ENCODE assay signal across 16 cellular contexts in genomic region chr14:53310412-53310811, GRCh38.
DNase-seq lines count a peak whose midpoint lies in the region; ATAC-seq and TF ChIP-seq lines count a peak whose summit lies in the region.
"Had no signal": no experiment of that assay in that cellular context is flagged by ENCODE, and none has a peak within 500 bp of the region (broad histone marks: within the 10 kb centered on the region; RNA-seq: fewer than 3 reads in every experiment).

No MANE protein-coding gene starts in this region.

- TF ChIP-seq CTCF in GM12864 (IDR thresholded peaks at IDR 0.05; ENCODE audit: low read depth, low read length, missing control alignments) (no peak), esophagus squamous epithelium (IDR thresholded peaks at IDR 0.05) (no peak)

- POLR2A ChIA-PET in CD4-positive, alpha-beta memory T cell (lab: Charles Lee; ENCODE audit: partially characterized antibody), result no interaction called here
- POLR2A ChIA-PET in activated CD4-positive, alpha-beta memory T cell treated with anti-CD3 and anti-CD28 coated beads, Interleukin-2, amount 10 ng/mL, durations not matched to agents 7 days and 5 days (lab: Charles Lee), result no interaction called here

- H3K4me1 Mint-ChIP-seq in CD4-positive, alpha-beta memory T cell, result peaks cover 2 to 7% (median 5%) of the 10 kb centered on the region in 4 donors
- H3K4me1 Mint-ChIP-seq in activated CD4-positive, alpha-beta memory T cell treated with anti-CD3 and anti-CD28 coated beads, Interleukin-2, amount 10 ng/mL, durations not matched to agents 7 days and 5 days, result peaks cover 14% of the 10 kb centered on the region

- ATAC-seq in GM19395 (IDR thresholded peaks at IDR 0.05; ENCODE audit: unreplicated experiment) (peak; percentile 95), HG02852 (IDR thresholded peaks at IDR 0.05; ENCODE audit: unreplicated experiment) (peak; percentile 85), HG03469 (IDR thresholded peaks at IDR 0.05; ENCODE audit: unreplicated experiment) (peak; percentile 97)
- ATAC-seq: A549 had no signal

- peaks cover 8 to 44% (median 29%) of the 10 kb centered on the region in 8 donors for H3K9me3 Mint-ChIP-seq in CD4-positive, alpha-beta memory T cell
- peaks cover 9% of the 10 kb centered on the region for H3K9me3 Mint-ChIP-seq in activated CD4-positive, alpha-beta memory T cell treated with anti-CD3 and anti-CD28 coated beads, Interleukin-2, amount 10 ng/mL, durations not matched to agents 7 days and 5 days

- H3K9me3 ChIP-seq in esophagus squamous epithelium, result no peaks in the 10 kb centered on the region
- no peaks in the 10 kb centered on the region for H3K9me3 ChIP-seq in CD4-positive, alpha-beta memory T cell (ENCODE audit: control insufficient read depth in 1 of 2, low read length in 2 of 2)
- H3K9me3 ChIP-seq: A549, upper lobe of left lung had no signal

- 84 to 90% methylated on average over 2 of the region's 2 CpGs for WGBS in esophagus squamous epithelium, 2 donors

- H3K4me3 Mint-ChIP-seq in CD4-positive, alpha-beta memory T cell, result no peak overlapping the region
- no peak overlapping the region for H3K4me3 Mint-ChIP-seq in activated CD4-positive, alpha-beta memory T cell treated with anti-CD3 and anti-CD28 coated beads, Interleukin-2, amount 10 ng/mL, durations not matched to agents 7 days and 5 days
- H3K4me3 Mint-ChIP-seq: H9 had no signal

- no peaks in the 10 kb centered on the region for H3K27me3 Mint-ChIP-seq in CD4-positive, alpha-beta memory T cell
- peaks cover 4% of the 10 kb centered on the region for H3K27me3 Mint-ChIP-seq in activated CD4-positive, alpha-beta memory T cell treated with anti-CD3 and anti-CD28 coated beads, Interleukin-2, amount 10 ng/mL, durations not matched to agents 7 days and 5 days

- DNase-seq in GM12864 (ENCODE audit: low read depth) (peak; percentile 22), esophagus squamous epithelium (lab: John Stamatoyannopoulos, UW) (no peak)
- DNase-seq in activated CD4-positive, alpha-beta T cell treated with anti-CD3 and anti-CD28 coated beads for 48 hours, result no peak
- no peak for DNase-seq in CD4-positive, alpha-beta memory T cell
- DNase-seq in activated CD4-positive, alpha-beta memory T cell treated with anti-CD3 and anti-CD28 coated beads, Interleukin-2, amount 10 ng/mL, durations not matched to agents 7 days and 5 days, result no peak
- DNase-seq: activated CD8-positive, alpha-beta memory T cell treated with anti-CD3 and anti-CD28 coated beads, Interleukin-2, amount 50 U/mL, for 48 hours; H9; mesendoderm; NCI-H1417; NCI-H524 treated with DMSO at 0.1 percent for 48 hours; SHP77 treated with DMSO at 0.1 percent for 48 hours; upper lobe of left lung had no signal

- CTCF ChIA-PET in CD4-positive, alpha-beta memory T cell (lab: Charles Lee; ENCODE audit: partially characterized antibody), result no interaction called here
- CTCF ChIA-PET in activated CD4-positive, alpha-beta memory T cell treated with anti-CD3 and anti-CD28 coated beads, Interleukin-2, amount 10 ng/mL, durations not matched to agents 7 days and 5 days (lab: Charles Lee), result no interaction called here

- no peak for TF ChIP-seq POLR2A in esophagus squamous epithelium (IDR thresholded peaks at IDR 0.05)

- intact Hi-C loops in esophagus squamous epithelium (cut with DNase I), result no loop called here
- intact Hi-C loops in CD4-positive, alpha-beta memory T cell (cut with micrococcal nuclease), result no loop called here

- H3K36me3 ChIP-seq in esophagus squamous epithelium, result no peaks in the 10 kb centered on the region
- H3K36me3 ChIP-seq in CD4-positive, alpha-beta memory T cell (ENCODE audit: insufficient read depth, low read length), result no peaks in the 10 kb centered on the region
- H3K36me3 ChIP-seq: upper lobe of left lung had no signal

- H3K4me1 ChIP-seq in esophagus squamous epithelium, result peaks cover 0 to 14% (median 2%) of the 10 kb centered on the region in 3 donors
- H3K4me1 ChIP-seq in CD4-positive, alpha-beta memory T cell (ENCODE audit: insufficient read depth, low read length), result peaks cover 9% of the 10 kb centered on the region
- H3K4me1 ChIP-seq: A549 had no signal

- no peak overlapping the region for H3K27ac Mint-ChIP-seq in CD4-positive, alpha-beta memory T cell
- H3K27ac Mint-ChIP-seq in activated CD4-positive, alpha-beta memory T cell treated with anti-CD3 and anti-CD28 coated beads, Interleukin-2, amount 10 ng/mL, durations not matched to agents 7 days and 5 days, result no peak overlapping the region
- H3K27ac Mint-ChIP-seq: H9 had no signal

- no peak overlapping the region for H3K27ac ChIP-seq in esophagus squamous epithelium
- H3K27ac ChIP-seq in CD4-positive, alpha-beta memory T cell (ENCODE audit: low read depth, low read length), result no peak overlapping the region
- H3K27ac ChIP-seq: A549, upper lobe of left lung had no signal

- no peaks in the 10 kb centered on the region for H3K27me3 ChIP-seq in esophagus squamous epithelium
- H3K27me3 ChIP-seq in CD4-positive, alpha-beta memory T cell (ENCODE audit: insufficient read depth, low read length), result no peaks in the 10 kb centered on the region
- H3K27me3 ChIP-seq: upper lobe of left lung had no signal

- H3K4me3 ChIP-seq in GM12864 (ENCODE audit: low read depth, low read length) (no peak overlapping the region), esophagus squamous epithelium (no peak overlapping the region)
- H3K4me3 ChIP-seq in CD4-positive, alpha-beta memory T cell (ENCODE audit: low read length in 2 of 2), result no peak overlapping the region
- H3K4me3 ChIP-seq: A549, upper lobe of left lung had no signal

- peaks cover 5 to 30% of the 10 kb centered on the region in 2 donors for H3K36me3 Mint-ChIP-seq in CD4-positive, alpha-beta memory T cell
- H3K36me3 Mint-ChIP-seq in activated CD4-positive, alpha-beta memory T cell treated with anti-CD3 and anti-CD28 coated beads, Interleukin-2, amount 10 ng/mL, durations not matched to agents 7 days and 5 days (ENCODE audit: low read depth), result no peaks in the 10 kb centered on the region
